8 cellular contexts compared by ENCODE assay signal in the genomic region with DNA sequence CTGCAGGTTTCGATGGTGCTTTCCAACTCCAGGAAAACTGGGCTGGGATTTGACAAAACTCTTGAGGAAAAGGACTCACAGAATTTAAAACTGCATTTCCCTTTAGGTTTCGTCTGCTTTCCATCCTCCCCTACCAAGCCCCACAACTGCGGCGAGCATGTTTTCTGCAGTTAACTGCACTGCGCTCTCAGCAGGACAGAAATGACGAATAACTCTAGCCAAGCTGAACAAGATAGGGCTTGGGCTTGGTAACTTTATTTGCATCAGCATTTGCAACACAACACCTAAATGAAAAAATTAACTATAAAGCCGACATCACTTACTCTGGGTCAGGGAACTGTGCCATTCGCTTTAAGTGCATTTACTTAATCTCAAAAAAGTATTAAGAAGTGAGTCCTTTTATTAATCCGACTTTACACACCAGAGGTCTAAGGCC. TPM values are rescaled to one million over a fixed set of nuclear protein-coding genes. Genes with fewer than 3 reads are reported as not detected.
DNase-seq lines count a peak whose midpoint lies in the region; ATAC-seq, FAIRE-seq and TF ChIP-seq lines count a peak whose summit lies in the region.

No MANE protein-coding gene starts in this region.

- peaks cover 7 to 38% of the 10 kb centered on the region in 2 experiments for H3K79me2 ChIP-seq in H1 (ENCODE audit: control insufficient read depth in 1 of 2, insufficient read depth in 2 of 2, low read length in 2 of 2)

- peak; percentile 63 for DNase-seq in NCI-H2171 treated with DMSO at 0.1 percent for 48 hours (lab: John Stamatoyannopoulos, UW)
- no peak for DNase-seq in NCI-H2171 (lab: John Stamatoyannopoulos, UW)
- peak; percentile 24 to 32 for DNase-seq in Kasumi-1 (lab: John Stamatoyannopoulos, UW)
- peak; percentile 15 for DNase-seq in activated CD4-positive, alpha-beta T cell treated with anti-CD3 and anti-CD28 coated beads for 1 hour
- peak in 1 of 2 experiments; percentile 54 for DNase-seq in H1 (ENCODE audit: low read depth in 1 of 2, low spot score in 2 of 2)
- peak; percentile 45 to 64 (median 48) for DNase-seq in mucosa of descending colon

- POLR2A ChIA-PET in H1 (lab: Charles Lee; ENCODE audit: partially characterized antibody), result interaction anchor here (1.0 to 4.9 kb wide), 3 partner anchors 9 to 17 kb away, joined by 3 to 68 read pairs (median 7); a partner anchor contains a TSS

- TF ChIP-seq CTCF in H1 (IDR thresholded peaks at IDR 0.05; ENCODE audit: control extremely low read depth in 1 of 3, insufficient read depth in 1 of 3, low read depth in 1 of 3, low read length in 3 of 3) (no peak), mucosa of descending colon (IDR thresholded peaks at IDR 0.05) (no peak)

- H3K56ac ChIP-seq in H1 (replicated peaks; ENCODE audit: insufficient read length, low read depth, low read length), result peak overlapping the region; percentile 35

- H3K4me1 ChIP-seq in H1 (replicated peaks in 1 of 4; ENCODE audit: control insufficient read depth in 3 of 4, insufficient read depth in 4 of 4, low read length in 3 of 4) (peaks cover 0 to 8% (median 4%) of the 10 kb centered on the region in 4 experiments; a peak in 5 of 7 replicates), mucosa of descending colon (ENCODE audit: low read depth) (peaks cover 16% of the 10 kb centered on the region), thymus (ENCODE audit: control insufficient read depth, insufficient read depth, low read length) (peaks cover 17% of the 10 kb centered on the region)

- peak overlapping the region; percentile 70 for H4K91ac ChIP-seq in H1 (replicated peaks; ENCODE audit: insufficient read length, low read length)

- H3K23ac ChIP-seq in H1 (ENCODE audit: insufficient read length), result no peak overlapping the region

- TF ChIP-seq POLR2A in H1 (IDR thresholded peaks at IDR 0.05; ENCODE audit: control extremely low read depth in 1 of 2, low read depth in 2 of 2, low read length in 2 of 2), result no peak

- TF ChIP-seq EP300 in H1 (IDR thresholded peaks at IDR 0.05; ENCODE audit: borderline replicate concordance in 1 of 2, low read depth in 2 of 2, low read length in 2 of 2), result no peak

- no peak overlapping the region; the same call in 1 of the 2 replicates for H4K8ac ChIP-seq in H1 (ENCODE audit: extremely low read depth, insufficient read depth, low read length)

- peak overlapping the region in 2 of 4 experiments; percentile 49 to 59; a peak in 3 of 7 replicates for H3K9ac ChIP-seq in H1 (replicated peaks in 1 of 4; ENCODE audit: extremely low read depth in 1 of 4, low read depth in 3 of 4, low read length in 3 of 4)

- H2BK15ac ChIP-seq in H1 (ENCODE audit: low read length), result no peak overlapping the region

- H3K14ac ChIP-seq in H1 (ENCODE audit: insufficient read length), result peak overlapping the region; percentile 22

- peak; percentile 60 for FAIRE-seq in H1 (lab: Jason Lieb, UNC)

- peak overlapping the region; percentile 70 to 86 for H3K4me2 ChIP-seq in H1 (ENCODE audit: insufficient read depth in 1 of 2, low read depth in 2 of 2, low read length in 2 of 2)

- WGBS in H1 (ENCODE audit: extremely low coverage in 1 of 2, insufficient coverage in 1 of 2, insufficient read length in 1 of 2, insufficient replicate concordance in 2 of 2, low coverage in 1 of 2, low lambda C conversion rate in 2 of 2, missing lambda C conversion rate in 1 of 2), 2 experiments, result 18% methylated on average over 9 of the region's 9 CpGs; no CpG with 5 or more reads in 1 of the 2 experiments
- WGBS in thymus, result 13% methylated on average over 9 of the region's 9 CpGs

- peak overlapping the region; percentile 68 for H2BK120ac ChIP-seq in H1 (replicated peaks; ENCODE audit: low read depth, low read length)

- peak overlapping the region; percentile 65; the same call in 1 of the 2 replicates for H2BK12ac ChIP-seq in H1 (ENCODE audit: low read depth, low read length)

- peak overlapping the region; percentile 85 to 87 (median 86) for H3K4me3 ChIP-seq in H1 (ENCODE audit: extremely low read depth in 1 of 4, insufficient read depth in 2 of 4, low read depth in 3 of 4, low read length in 4 of 4)
- peak overlapping the region; percentile 80 for H3K4me3 ChIP-seq in mucosa of descending colon
- peak overlapping the region; percentile 76 for H3K4me3 ChIP-seq in thymus (ENCODE audit: low read length)

- peaks cover 0 to 5% of the 10 kb centered on the region in 2 experiments for H4K20me1 ChIP-seq in H1 (replicated peaks in 1 of 2; ENCODE audit: control insufficient read depth in 1 of 2, insufficient read depth in 2 of 2, low read length in 2 of 2)

- H3K4ac ChIP-seq in H1 (replicated peaks; ENCODE audit: insufficient read length, low read depth, low read length), result no peak overlapping the region

- peak overlapping the region; percentile 81 for H4K5ac ChIP-seq in H1 (ENCODE audit: insufficient read length, low read depth, low read length)

- H3K27ac ChIP-seq in H1 (ENCODE audit: low read depth, low read length) (peak overlapping the region; percentile 35; the same call in 1 of the 2 replicates), thymus (ENCODE audit: low read depth) (peak overlapping the region; percentile 98)

- H3K79me1 ChIP-seq in H1 (ENCODE audit: low read depth, low read length), result peaks cover 5% of the 10 kb centered on the region

- intact Hi-C loops in mucosa of descending colon (cut with DNase I, micrococcal nuclease), result no loop called here

- H3K27me3 ChIP-seq in H1 (replicated peaks in 1 of 4; ENCODE audit: control insufficient read depth in 3 of 4, extremely low read depth in 1 of 4, insufficient read depth in 3 of 4, low read length in 3 of 4), result no peaks in the 10 kb centered on the region
- no peaks in the 10 kb centered on the region for H3K27me3 ChIP-seq in thymus (ENCODE audit: control insufficient read depth, insufficient read depth)

- peaks cover 5% of the 10 kb centered on the region; the same call in 1 of the 2 replicates for H3K23me2 ChIP-seq in H1 (ENCODE audit: low read depth, low read length)

- no peaks in the 10 kb centered on the region for H3K9me3 ChIP-seq in H1 (ENCODE audit: insufficient read depth in 2 of 2, low read depth in 1 of 2, low read length in 1 of 2)
- H3K9me3 ChIP-seq in mucosa of descending colon, result no peaks in the 10 kb centered on the region
- no peaks in the 10 kb centered on the region for H3K9me3 ChIP-seq in thymus (ENCODE audit: control insufficient read depth)

- H3K18ac ChIP-seq in H1 (ENCODE audit: extremely low read depth, low read length), result no peak overlapping the region; the same call in 1 of the 2 replicates

- peak overlapping the region; percentile 88 for H2BK5ac ChIP-seq in H1 (ENCODE audit: low read depth, low read length)

- H3K36me3 ChIP-seq in H1 (ENCODE audit: control insufficient read depth in 2 of 4, insufficient read depth in 4 of 4, low read length in 3 of 4), result no peaks in the 10 kb centered on the region
- no peaks in the 10 kb centered on the region for H3K36me3 ChIP-seq in mucosa of descending colon (ENCODE audit: low read depth)
- H3K36me3 ChIP-seq in thymus (ENCODE audit: control insufficient read depth, insufficient read depth), result no peaks in the 10 kb centered on the region

- peak overlapping the region; percentile 86 for H2AFZ ChIP-seq in H1 (ENCODE audit: low read length)

- TF ChIP-seq RAD21 in H1 (IDR thresholded peaks at IDR 0.05 in 1 of 2, conservative IDR thresholded peaks at IDR 0.05 in 1 of 2; ENCODE audit: low read depth in 2 of 2, low read length in 2 of 2), result no peak

- CTCF ChIA-PET in H1 (lab: Charles Lee; ENCODE audit: partially characterized antibody), result interaction anchor here (0.9 to 5.3 kb wide), 4 partner anchors 10 to 163 kb away, joined by 4 to 32 read pairs (median 15); a partner anchor contains a TSS

- no peak overlapping the region; the same call in 1 of the 2 replicates for H2AK5ac ChIP-seq in H1 (ENCODE audit: low read depth, low read length)

- ATAC-seq in GM21786 (IDR thresholded peaks at IDR 0.05; ENCODE audit: unreplicated experiment) (peak; percentile 36), mucosa of descending colon (peak; percentile 58)

- H2BK20ac ChIP-seq in H1 (ENCODE audit: low read length), result no peak overlapping the region

TF ChIP-seq in H1, 55 proteins besides CTCF, POLR2A, EP300 and RAD21:
- TF ChIP-seq TEAD4 (IDR thresholded peaks at IDR 0.05; ENCODE audit: low read depth, low read length) (no peak), TAF1 (IDR thresholded peaks at IDR 0.05; ENCODE audit: low read depth, low read length) (peak; percentile 29; the same call in 1 of the 2 replicates)

RNA-seq across cellular contexts. Expression of a gene that starts 0.7 kb away (rescaled TPM):
- total RNA-seq in H1 (2021; fragmentation: NEBNext Ultra II Directional; extraction: Animal tissue kit (Norgen Biotek cat#: 25700)), result 33.5 and 35.8 TPM in 2 replicates
- polyA plus RNA-seq in H1 (2011; rRNA removed) (7.4 and 8.8 TPM in 2 replicates), thymus (13.0 TPM)
- 12.5 TPM for polyA plus RNA-seq in H1 (2011; cell fraction: cytosol; rRNA removed)
- polyA plus RNA-seq in H1 (2011; cell fraction: nucleus; rRNA removed), result 19.3 TPM
- 7.7 to 15.2 TPM (median 10.9 TPM) in 4 replicates for polyA plus RNA-seq in H1 (2012, experiment 1 of 2)
- polyA plus RNA-seq in H1 (2012, experiment 2 of 2), result 0.55 TPM
- 15.0 TPM for polyA plus RNA-seq in H1 (2013, experiment 1 of 2)
- polyA plus RNA-seq in H1 (2013, experiment 2 of 2), result 14.8 TPM
- polyA minus RNA-seq in H1 (2011; rRNA and poly(A)+ RNA removed), result 54.9 and 78.0 TPM in 2 replicates
- 27.2 TPM for polyA minus RNA-seq in H1 (2011; cell fraction: cytosol; rRNA and poly(A)+ RNA removed)
- polyA minus RNA-seq in H1 (2011; cell fraction: nucleus; rRNA and poly(A)+ RNA removed), result 81.6 TPM
- total RNA-seq in mucosa of descending colon, result 10 to 100 TPM; 20.5 to 29.6 (median 25.2) TPM

RNA-seq across cellular contexts. Expression of a gene that starts 10.5 kb away (rescaled TPM):
- total RNA-seq in H1 (2021; fragmentation: NEBNext Ultra II Directional; extraction: Animal tissue kit (Norgen Biotek cat#: 25700)), result 379 and 398 TPM in 2 replicates
- polyA plus RNA-seq in H1 (2011; rRNA removed), result 115 and 174 TPM in 2 replicates
- polyA plus RNA-seq in H1 (2011; cell fraction: cytosol; rRNA removed), result 268 TPM
- polyA plus RNA-seq in H1 (2011; cell fraction: nucleus; rRNA removed), result 93.8 TPM
- polyA plus RNA-seq in H1 (2012, experiment 1 of 2), result 219 to 322 TPM (median 251 TPM) in 4 replicates
- 47.0 TPM for polyA plus RNA-seq in H1 (2012, experiment 2 of 2)
- polyA plus RNA-seq in H1 (2013, experiment 1 of 2), result 281 TPM
- 281 TPM for polyA plus RNA-seq in H1 (2013, experiment 2 of 2)
- polyA minus RNA-seq in H1 (2011; rRNA and poly(A)+ RNA removed), result 238 and 293 TPM in 2 replicates
- polyA minus RNA-seq in H1 (2011; cell fraction: cytosol; rRNA and poly(A)+ RNA removed), result 164 TPM
- polyA minus RNA-seq in H1 (2011; cell fraction: nucleus; rRNA and poly(A)+ RNA removed), result 137 TPM
- total RNA-seq in mucosa of descending colon, result 100 to 1,000 TPM; 105 to 233 (median 227) TPM
- polyA plus RNA-seq in thymus, result 51.3 TPM
